In genomic region chr18:68662779-68663178, GRCh38 we compare ENCODE assay signal across 12 cellular contexts. TPM values are rescaled to one million over a fixed set of nuclear protein-coding genes. Genes with fewer than 3 reads are reported as not detected.
DNase-seq lines count a peak whose midpoint lies in the region; ATAC-seq and TF ChIP-seq lines count a peak whose summit lies in the region.
"Had no signal": no experiment of that assay in that cellular context is flagged by ENCODE, and none has a peak within 500 bp of the region (broad histone marks: within the 10 kb centered on the region; RNA-seq: fewer than 3 reads in every experiment).

No MANE protein-coding gene starts in this region.

- H3K79me2 ChIP-seq in GM23248 (ENCODE audit: insufficient read depth) = no peaks in the 10 kb centered on the region

- intact Hi-C loops in posterior cingulate gyrus (cut with DNase I) = no loop called here

- 73 to 75% methylated on average over 4 of the region's 4 CpGs for WGBS in GM23248 (ENCODE audit: low coverage in 1 of 2, low lambda C conversion rate in 2 of 2, missing lambda C conversion rate in 2 of 2), 2 experiments

- in situ Hi-C loops in GM23248 (cut with MboI) = loop anchor here (10.0 kb wide), 1 partner anchor 1448 kb away; no protein-coding TSS in a partner anchor

- no peaks in the 10 kb centered on the region for H3K9me2 ChIP-seq in GM23248 (ENCODE audit: insufficient read depth)

- H3K9ac ChIP-seq in GM23248 = no peak overlapping the region

- H3K4me1 ChIP-seq in GM23248 (ENCODE audit: insufficient read depth) (peaks cover 11% of the 10 kb centered on the region), foreskin keratinocyte (no peaks in the 10 kb centered on the region)

- H3K27ac ChIP-seq in GM23248 (no peak overlapping the region), foreskin keratinocyte (no peak overlapping the region)

- H3K36me3 ChIP-seq in GM23248 (ENCODE audit: low read depth) = no peaks in the 10 kb centered on the region

- no peak overlapping the region for H3K4me3 ChIP-seq in GM23248

- ATAC-seq in foreskin keratinocyte = peak; percentile 72
- ATAC-seq in HG03175 (IDR thresholded peaks at IDR 0.05; ENCODE audit: unreplicated experiment) = no peak
- ATAC-seq: CD8-positive, alpha-beta T cell had no signal

- no peaks in the 10 kb centered on the region for H3K27me3 ChIP-seq in GM23248 (replicated peaks; ENCODE audit: insufficient read depth)
- no peaks in the 10 kb centered on the region for H3K27me3 ChIP-seq in foreskin keratinocyte

- TF ChIP-seq CTCF in foreskin keratinocyte (conservative IDR thresholded peaks at IDR 0.05) = peak; percentile 29

- DNase-seq in AML-193 (lab: John Stamatoyannopoulos, UW) (peak; percentile 3 to 31), GM23248 (peak; percentile 60), RPMI7951 (ENCODE audit: low read depth) (peak; percentile 26), foreskin keratinocyte (peak; percentile 7 to 44), NCI-H510A treated with DMSO at 0.1 percent for 48 hours (lab: John Stamatoyannopoulos, UW) (no peak), posterior cingulate gyrus (no peak)
- no peak for DNase-seq in stimulated activated CD4-positive, alpha-beta T cell treated with anti-CD3 and anti-CD28 coated beads, Interleukin-12 subunit alpha, Interleukin-12 subunit beta, amount 100 ng/mL, for 4 hours
- DNase-seq: activated CD4-positive, alpha-beta memory T cell treated with anti-CD3 and anti-CD28 coated beads, Interleukin-2, amount 10 ng/mL, durations not matched to agents 7 days and 5 days; CD8-positive, alpha-beta T cell; NCI-H446; nephron progenitor cell had no signal

- no peaks in the 10 kb centered on the region for H4K20me1 ChIP-seq in GM23248 (ENCODE audit: insufficient read depth)

- H3K4me2 ChIP-seq in GM23248 (ENCODE audit: unreplicated experiment) = no peak overlapping the region

- H3K9me3 ChIP-seq in GM23248 (ENCODE audit: low read depth) = no peaks in the 10 kb centered on the region

- H2AFZ ChIP-seq in GM23248 = no peak overlapping the region

- H3F3A ChIP-seq in GM23248 (ENCODE audit: insufficient read depth) = 0 out of 2 replicates have a peak, but pooled peaks cover 11% of the 10 kb centered on the region

RNA-seq across cellular contexts. Expression of gene TMX3, which starts 52.1 kb away (rescaled TPM):
- 111 and 112 TPM in 2 replicates for total RNA-seq in GM23248 (2014; rRNA removed; shearing (Covaris generic))
- polyA plus RNA-seq in GM23248 (2016; fragmentation: Nextera tagmentation; extraction: Ambion mirVana) (70.4 and 73.0 TPM in 2 replicates), foreskin keratinocyte (9.2 and 10.8 TPM in 2 replicates)
- 47.6 and 58.0 TPM in 2 replicates for total RNA-seq in RPMI7951 (2014; rRNA removed; shearing (Covaris generic))
- total RNA-seq in foreskin keratinocyte = 37.2 and 37.7 TPM in 2 replicates

Comparison
In these comparisons a context has a peak if more than half of its experiments do, and no peak if none do; other contexts are left out.
1. DNase-seq: peak in AML-193 (2 of 2), GM23248 (single experiment), RPMI7951 (single experiment) and foreskin keratinocyte (2 of 2); none in NCI-H510A treated with DMSO at 0.1 percent for 48 hours (single experiment), stimulated activated CD4-positive, alpha-beta T cell treated with anti-CD3 and anti-CD28 coated beads, Interleukin-12 subunit alpha, Interleukin-12 subunit beta, amount 100 ng/mL, for 4 hours (single experiment) and posterior cingulate gyrus (0 of 10).